Comparison of ENCODE assay signal across 18 cellular contexts in genomic region chr3:45280227-45280626, GRCh38. TPM values are rescaled to one million over a fixed set of nuclear protein-coding genes. Genes with fewer than 3 reads are reported as not detected.
DNase-seq lines count a peak whose midpoint lies in the region; ATAC-seq and TF ChIP-seq lines count a peak whose summit lies in the region.
"Had no signal": no experiment of that assay in that cellular context is flagged by ENCODE, and none has a peak within 500 bp of the region (broad histone marks: within the 10 kb centered on the region; RNA-seq: fewer than 3 reads in every experiment).

No MANE protein-coding gene starts in this region.

- TF ChIP-seq CTCF in mammary epithelial cell (conservative IDR thresholded peaks at IDR 0.05 in 1 of 2, IDR thresholded peaks at IDR 0.05 in 1 of 2; ENCODE audit: extremely low read depth in 1 of 2, insufficient read depth in 1 of 2, low read depth in 1 of 2, low read length in 2 of 2) (no peak), breast epithelium (IDR thresholded peaks at IDR 0.05) (no peak)

- no peak overlapping the region for H3K4me2 ChIP-seq in mammary epithelial cell (ENCODE audit: insufficient read depth, low read depth, low read length)
- H3K4me2 ChIP-seq: BLaER1 had no signal

- dilution Hi-C loops in mammary epithelial cell (cut with HindIII; ENCODE audit: low sequenced_read_pairs) = no loop called here

- H3K27me3 ChIP-seq in mammary epithelial cell (ENCODE audit: insufficient read depth, low read length) = no peaks in the 10 kb centered on the region
- no peaks in the 10 kb centered on the region for H3K27me3 ChIP-seq in breast epithelium
- H3K27me3 ChIP-seq: BLaER1 had no signal

- H3K4me1 ChIP-seq in mammary epithelial cell (ENCODE audit: insufficient read depth, low read length) (no peaks in the 10 kb centered on the region), breast epithelium (no peaks in the 10 kb centered on the region)
- H3K4me1 ChIP-seq: BLaER1, HAP-1 had no signal

- H2AFZ ChIP-seq in mammary epithelial cell (ENCODE audit: low read depth, low read length) = no peak overlapping the region

- ATAC-seq in HG02798 (IDR thresholded peaks at IDR 0.05; ENCODE audit: poor library complexity, unreplicated experiment) (no peak), GM18858 (IDR thresholded peaks at IDR 0.05; ENCODE audit: unreplicated experiment) (no peak)
- ATAC-seq: GM12878, HepG2 had no signal

- DNase-seq in mammary epithelial cell (peak; percentile 16), breast epithelium (ENCODE audit: low spot score in 2 of 2) (no peak), LHCN-M2 (ENCODE audit: low read depth) (peak; percentile 30), SK-MEL-5 (ENCODE audit: low read depth, low spot score) (peak; percentile 8), foreskin melanocyte (peak; percentile 22), NCI-H774 (lab: John Stamatoyannopoulos, UW) (no peak)
- DNase-seq: Calu3; CD4-positive, alpha-beta memory T cell; DMS79 treated with DMSO at 0.1 percent for 48 hours had no signal

- H3K9ac ChIP-seq in mammary epithelial cell (ENCODE audit: insufficient read depth, low read length) = no peak overlapping the region
- H3K9ac ChIP-seq: BLaER1 had no signal

- no peaks in the 10 kb centered on the region for H4K20me1 ChIP-seq in mammary epithelial cell (ENCODE audit: insufficient read depth, low read length)
- H4K20me1 ChIP-seq: BLaER1 had no signal

- TF ChIP-seq POLR2A in breast epithelium (IDR thresholded peaks at IDR 0.05) = no peak

- intact Hi-C loops in mammary epithelial cell (cut with micrococcal nuclease) (loop anchor here (5.0 kb wide), 1 partner anchor 42 kb away; no protein-coding TSS in a partner anchor), breast epithelium (cut with DNase I; ENCODE audit: low total_unique reads) (no loop called here)

- WGBS in mammary epithelial cell (ENCODE audit: low coverage, missing lambda C conversion rate) = 95% methylated on average over 1 of the region's 1 CpG

- H3K36me3 ChIP-seq in mammary epithelial cell (ENCODE audit: insufficient read depth, low read length) = no peaks in the 10 kb centered on the region
- no peaks in the 10 kb centered on the region for H3K36me3 ChIP-seq in breast epithelium
- H3K36me3 ChIP-seq: BLaER1, HAP-1 had no signal

- no peak overlapping the region for H3K27ac ChIP-seq in mammary epithelial cell (ENCODE audit: insufficient read depth, low read depth, low read length)
- no peak overlapping the region for H3K27ac ChIP-seq in breast epithelium
- H3K27ac ChIP-seq: 22Rv1, BLaER1 had no signal

- H3K4me3 ChIP-seq in mammary epithelial cell (replicated peaks in 1 of 3; ENCODE audit: insufficient read depth in 1 of 3, low read depth in 2 of 3, low read length in 3 of 3) (no peak overlapping the region), breast epithelium (no peak overlapping the region)
- H3K4me3 ChIP-seq: BLaER1, GM12878, HAP-1 had no signal

- H3K79me2 ChIP-seq in mammary epithelial cell (ENCODE audit: insufficient read depth, low read length) = no peaks in the 10 kb centered on the region

- H3K9me3 ChIP-seq in mammary epithelial cell (replicated peaks; ENCODE audit: insufficient read depth, low read length) (no peaks in the 10 kb centered on the region), breast epithelium (peaks cover 5 to 24% of the 10 kb centered on the region in 2 donors)

- CTCF ChIA-PET in mammary epithelial cell (lab: Charles Lee; ENCODE audit: low non-redundant PET) = no interaction called here

- in situ Hi-C loops in mammary epithelial cell (cut with MboI; ENCODE audit: low sequenced_read_pairs in 2 of 2) = no loop called here
- in situ Hi-C loops in SK-MEL-5 (cut with HindIII; ENCODE audit: low pct_unique_long_range_greater_than_20kb, low sequenced_read_pairs) = no loop called here

- no TSS peak for BruUV-seq in mammary epithelial cell (replicated peaks; lab: Mats Ljungman, UMichigan)

RNA-seq across cellular contexts. Expression of gene TMEM158, which starts 54.1 kb away (rescaled TPM):
- 1 to 10 TPM; 5.0 to 9.3 TPM for total RNA-seq in mammary epithelial cell
- polyA plus RNA-seq in mammary epithelial cell = 2.4 TPM
- polyA minus RNA-seq in mammary epithelial cell = not detected
- total RNA-seq in breast epithelium = 1 to 10 TPM in 2 of 3 donors, under 1 TPM in 1; 0.48 to 2.0 (median 1.0) TPM
- total RNA-seq in LHCN-M2 (2014; rRNA removed) = 178 and 181 TPM in 2 replicates
- 4.1 TPM for polyA plus RNA-seq in LHCN-M2 (2012)
- total RNA-seq in SK-MEL-5 (2014; rRNA removed; shearing (Covaris generic)) = 2.7 and 4.2 TPM in 2 replicates
- 19.2 and 22.2 TPM in 2 replicates for polyA plus RNA-seq in SK-MEL-5 (2015; cell fraction: cytosol; rRNA removed)
- polyA plus RNA-seq in SK-MEL-5 (2015; cell fraction: nucleus; rRNA removed) = 2.8 and 6.6 TPM in 2 replicates
- total RNA-seq: CD4-positive, alpha-beta memory T cell; G401; GM12878 had no signal
- polyA plus RNA-seq: CD4-positive, alpha-beta memory T cell; GM12878; HepG2; IgD-negative memory B cell had no signal

Comparison
In these comparisons a context has a peak if more than half of its experiments do, and no peak if none do; other contexts are left out.
1. DNase-seq: peak in mammary epithelial cell (single experiment), LHCN-M2 (single experiment), SK-MEL-5 (single experiment) and foreskin melanocyte (single experiment); none in breast epithelium (0 of 2) and NCI-H774 (single experiment).
2. RNA of gene TMEM158, which starts 54.1 kb away (total RNA-seq): 178 to 181 TPM in LHCN-M2; 5.0 to 9.3 TPM in mammary epithelial cell, 2.7 to 4.2 TPM in SK-MEL-5 and 0.48 to 2.0 TPM in breast epithelium; every median in the first group is over 10 times any median in the second.